Comparison of ENCODE assay signal across 27 cellular contexts in genomic region chr3:126666600-126667528, GRCh38.
"Had no signal": no experiment of that assay in that cellular context is flagged by ENCODE, and none has a peak within 500 bp of the region (broad histone marks: within the 10 kb centered on the region; RNA-seq: fewer than 3 reads in every experiment).

No MANE protein-coding gene starts in this region.

- FAIRE-seq: astrocyte, colon had no signal

- H3K4me1 ChIP-seq: esophagus squamous epithelium, gastroesophageal sphincter had no signal

- H3K27ac ChIP-seq: brain microvascular endothelial cell, esophagus squamous epithelium, gastroesophageal sphincter had no signal

- H3K9me3 ChIP-seq: esophagus squamous epithelium, gastroesophageal sphincter had no signal

- H3K36me3 ChIP-seq: brain microvascular endothelial cell, esophagus squamous epithelium, gastroesophageal sphincter had no signal

- DNase-seq: activated CD4-positive, alpha-beta memory T cell treated with anti-CD3 and anti-CD28 coated beads for 36 hours; activated CD4-positive, alpha-beta T cell treated with anti-CD3 and anti-CD28 coated beads for 36 hours; activated CD4-positive, alpha-beta T cell treated with anti-CD3 and anti-CD28 coated beads, Interleukin-2, amount 10 ng/mL, durations not matched to agents 24 days and 14 days; activated CD4-positive, CD25-positive, alpha-beta regulatory T cell; activated CD4-positive, CD25-positive, alpha-beta regulatory T cell treated with anti-CD3 and anti-CD28 coated beads, Interleukin-2, amount 50 U/mL, for 72 hours; activated CD8-positive, alpha-beta memory T cell treated with anti-CD3 and anti-CD28 coated beads, Interleukin-2, amount 50 U/mL, for 4 hours; activated CD8-positive, alpha-beta T cell treated with anti-CD3 and anti-CD28 coated beads, Interleukin-2, amount 10 ng/mL, durations not matched to agents 7 days and 5 days; activated effector memory CD4-positive, alpha-beta T cell treated with anti-CD3 and anti-CD28 coated beads, Interleukin-2, amount 50 U/mL, for 16 hours; activated naive CD4-positive, alpha-beta T cell; activated naive CD4-positive, alpha-beta T cell treated with anti-CD3 and anti-CD28 coated beads, Interleukin-2, amount 10 ng/mL, durations not matched to agents 7 days and 5 days; activated naive CD8-positive, alpha-beta T cell treated with anti-CD3 and anti-CD28 coated beads, Interleukin-2, amount 10 ng/mL, durations not matched to agents 7 days and 5 days; activated T-cell treated with anti-CD3 and anti-CD28 coated beads, Interleukin-2, amount 50 U/mL, for 1 hour; activated T-cell treated with anti-CD3 and anti-CD28 coated beads, Interleukin-2, amount 50 U/mL, for 48 hours; anterior cingulate cortex; brain microvascular endothelial cell; caudate nucleus; cortex of kidney; dermis blood vessel endothelial cell; effector CD4-positive, alpha-beta T cell; effector memory CD8-positive, alpha-beta T cell; erythroblast; esophagus squamous epithelium; foreskin melanocyte; T-helper 2 cell had no signal

- H3K4me3 ChIP-seq: esophagus squamous epithelium, gastroesophageal sphincter had no signal
